ENCODE assay signal across 17 cellular contexts in the genomic region with DNA sequence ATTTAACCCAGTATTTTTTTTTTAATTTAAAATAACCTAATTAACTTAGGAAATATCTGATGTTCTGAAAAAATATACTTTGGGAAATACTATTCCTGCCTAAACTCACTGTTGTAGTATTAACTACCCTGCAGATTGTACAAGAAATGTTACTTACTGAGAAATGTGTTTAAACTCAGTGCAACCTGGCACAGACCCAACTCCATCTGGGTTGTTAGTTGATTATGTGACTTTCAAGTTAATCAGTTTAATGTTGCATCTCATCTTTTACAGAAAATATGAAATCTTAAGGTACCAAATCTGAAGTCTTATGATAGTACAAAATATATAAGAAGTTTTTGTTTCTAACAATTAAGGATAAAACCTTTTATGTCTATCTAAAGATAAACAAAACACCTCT. TPM values are rescaled to one million over a fixed set of nuclear protein-coding genes. Genes with fewer than 3 reads are reported as not detected.
A peak's percentile ranks its signal among the peaks of the same experiment; 100 is the strongest.
DNase-seq lines count a peak whose midpoint lies in the region; ATAC-seq, FAIRE-seq and TF ChIP-seq lines count a peak whose summit lies in the region.
"Had no signal": no experiment of that assay in that cellular context is flagged by ENCODE, and none has a peak within 500 bp of the region (broad histone marks: within the 10 kb centered on the region; RNA-seq: fewer than 3 reads in every experiment).

No MANE protein-coding gene starts in this region.

- H3K9me3 ChIP-seq in K562 (replicated peaks; ENCODE audit: control insufficient read depth, insufficient read depth, low read depth, low read length) (no peaks in the 10 kb centered on the region), kidney (ENCODE audit: control insufficient read depth in 1 of 2, low read length in 2 of 2) (no peaks in the 10 kb centered on the region)
- H3K9me3 ChIP-seq: A549, HAP-1 had no signal

- peak; percentile 45 for DNase-seq in Ammon's horn (ENCODE audit: low spot score)
- DNase-seq in G401 (ENCODE audit: low spot score) = peak; percentile 28
- no peak for DNase-seq in K562 (ENCODE audit: extremely low read depth in 1 of 4, low spot score in 3 of 4)
- DNase-seq in kidney = no peak
- no peak for DNase-seq in DMS53 treated with DMSO at 0.1 percent for 48 hours (lab: John Stamatoyannopoulos, UW; ENCODE audit: unreplicated experiment)
- DNase-seq in cardiac septum (ENCODE audit: low spot score) = no peak
- DNase-seq: CD8-positive, alpha-beta T cell; COR-L47; DMS53; HFFc6 had no signal

- H3K27me3 ChIP-seq in K562 (ENCODE audit: control insufficient read depth in 2 of 2, insufficient read depth in 2 of 2, low read length in 2 of 2) = no peaks in the 10 kb centered on the region

- H3K27ac ChIP-seq in K562 (ENCODE audit: extremely low read depth, low read depth, low read length) (no peak overlapping the region), kidney (ENCODE audit: low read depth in 2 of 2, low read length in 2 of 2) (no peak overlapping the region)
- H3K27ac ChIP-seq: A549 had no signal

- H4K20me1 ChIP-seq in K562 (replicated peaks; ENCODE audit: control insufficient read depth, insufficient read depth, low read length) = no peaks in the 10 kb centered on the region

- no peak for TF ChIP-seq EP300 in K562 (IDR thresholded peaks at IDR 0.05; ENCODE audit: low read length)

- TF ChIP-seq CTCF in K562 (IDR thresholded peaks at IDR 0.05 in 2 of 3, conservative IDR thresholded peaks at IDR 0.05 in 1 of 3; ENCODE audit: insufficient read depth in 2 of 3, low read depth in 1 of 3, low read length in 3 of 3) (no peak), kidney (IDR thresholded peaks at IDR 0.05; ENCODE audit: borderline replicate concordance, extremely low read depth, insufficient read depth) (no peak)

- no peaks in the 10 kb centered on the region for H3K9me1 ChIP-seq in K562 (ENCODE audit: control insufficient read depth, insufficient read depth, low read length)

- H3K9ac ChIP-seq in K562 (ENCODE audit: insufficient read depth in 1 of 2, low read depth in 2 of 2, low read length in 2 of 2) (no peak overlapping the region), kidney (ENCODE audit: low read length in 2 of 2) (no peak overlapping the region)

- H3K36me3 ChIP-seq in K562 (ENCODE audit: control insufficient read depth, insufficient read depth, low read length) = peaks cover 97% of the 10 kb centered on the region
- peaks cover 20 to 24% of the 10 kb centered on the region in 2 donors for H3K36me3 ChIP-seq in kidney (ENCODE audit: control insufficient read depth in 1 of 2, insufficient read depth in 2 of 2, low read length in 2 of 2)

- no peak; the same call in 1 of the 2 replicates for TF ChIP-seq POLR2A in K562 (conservative IDR thresholded peaks at IDR 0.05)

- no peak overlapping the region for H2AFZ ChIP-seq in K562 (ENCODE audit: low read depth, low read length)

- FAIRE-seq in K562 (lab: Jason Lieb, UNC) (no peak), kidney (lab: Jason Lieb, UNC) (peak; percentile 25)
- FAIRE-seq: A549, D721Med, GM12891, H1, HTR-8/SVneo had no signal

- peaks cover 94% of the 10 kb centered on the region for H3K79me2 ChIP-seq in K562 (ENCODE audit: control insufficient read depth, insufficient read depth, low read length)

- no peak overlapping the region for H3K4me2 ChIP-seq in K562 (ENCODE audit: insufficient read depth, low read length)
- H3K4me2 ChIP-seq: A549 had no signal

- POLR2A ChIA-PET in K562 (lab: Yijun Ruan, JAX) = interaction anchor here (0.5 to 1.7 kb wide), 8 partner anchors 8 to 286 kb away, joined by 3 to 7 read pairs (median 4); no protein-coding TSS in a partner anchor

- intact Hi-C loops in K562 (cut with micrococcal nuclease) (no loop called here), kidney (cut with DNase I) (no loop called here), cardiac septum (cut with DNase I) (no loop called here)

- ATAC-seq in K562 (no peak), GM18858 (IDR thresholded peaks at IDR 0.05; ENCODE audit: unreplicated experiment) (no peak)
- ATAC-seq: A549; CD8-positive, alpha-beta T cell had no signal

- CTCF ChIA-PET in K562 (lab: Yijun Ruan, JAX; ENCODE audit: low intra/inter-chr PET ratio) = no interaction called here

- in situ Hi-C loops in G401 (cut with HindIII; ENCODE audit: low sequenced_read_pairs) = no loop called here
- in situ Hi-C loops in K562 (cut with MboI) = no loop called here

- TF ChIP-seq RAD21 in K562 (CRISPR knock-in tag; conservative IDR thresholded peaks at IDR 0.05 in 1 of 2, IDR thresholded peaks at IDR 0.05 in 1 of 2) = no peak

- peaks cover 0 to 3% of the 10 kb centered on the region in 2 experiments; a peak in 2 of 5 replicates for H3K4me1 ChIP-seq in K562 (replicated peaks in 1 of 2; ENCODE audit: control insufficient read depth in 2 of 2, insufficient read depth in 2 of 2, low read length in 2 of 2)
- no peaks in the 10 kb centered on the region for H3K4me1 ChIP-seq in kidney (ENCODE audit: control insufficient read depth in 1 of 2, insufficient read depth in 1 of 2, low read depth in 1 of 2, low read length in 2 of 2)
- H3K4me1 ChIP-seq: HAP-1 had no signal

- H3K4me3 ChIP-seq in K562 (no peak overlapping the region), kidney (ENCODE audit: low read length in 2 of 2) (no peak overlapping the region)
- H3K4me3 ChIP-seq: A549, HAP-1 had no signal

- BruUV-seq in K562 (replicated peaks; lab: Mats Ljungman, UMichigan) = no TSS peak

TF ChIP-seq in K562, 482 proteins besides CTCF, POLR2A, EP300 and RAD21 (continues in another document):
- TF ChIP-seq NFIC (IDR thresholded peaks at IDR 0.05) (peak; percentile 62), L3MBTL2 (IDR thresholded peaks at IDR 0.05) (no peak), ZNF197 (CRISPR knock-in tag; IDR thresholded peaks at IDR 0.05; ENCODE audit: low read depth) (no peak), ZNF133 (CRISPR knock-in tag; IDR thresholded peaks at IDR 0.05) (no peak)
- TF ChIP-seq, protein P1, sequence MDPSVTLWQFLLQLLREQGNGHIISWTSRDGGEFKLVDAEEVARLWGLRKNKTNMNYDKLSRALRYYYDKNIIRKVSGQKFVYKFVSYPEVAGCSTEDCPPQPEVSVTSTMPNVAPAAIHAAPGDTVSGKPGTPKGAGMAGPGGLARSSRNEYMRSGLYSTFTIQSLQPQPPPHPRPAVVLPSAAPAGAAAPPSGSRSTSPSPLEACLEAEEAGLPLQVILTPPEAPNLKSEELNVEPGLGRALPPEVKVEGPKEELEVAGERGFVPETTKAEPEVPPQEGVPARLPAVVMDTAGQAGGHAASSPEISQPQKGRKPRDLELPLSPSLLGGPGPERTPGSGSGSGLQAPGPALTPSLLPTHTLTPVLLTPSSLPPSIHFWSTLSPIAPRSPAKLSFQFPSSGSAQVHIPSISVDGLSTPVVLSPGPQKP (CRISPR knock-in tag; IDR thresholded peaks at IDR 0.05) = no peak

RNA-seq across cellular contexts. Expression of a gene that starts 27.3 kb away (rescaled TPM):
- 141 and 231 TPM in 2 replicates for total RNA-seq in G401 (2014; rRNA removed; shearing (Covaris generic))
- 131 and 315 TPM in 2 replicates for total RNA-seq in K562 (2011; cell fraction: chromatin; rRNA removed; ENCODE audit: low replicate concordance)
- total RNA-seq in K562 (2011; cell fraction: nucleolus; rRNA removed) = 118 and 122 TPM in 2 replicates
- total RNA-seq in K562 (2011; cell fraction: nucleoplasm; rRNA removed) = 147 and 249 TPM in 2 replicates
- 516 and 526 TPM in 2 replicates for total RNA-seq in K562 (2014; rRNA removed)
- 624 and 729 TPM in 2 replicates for total RNA-seq in K562 (2014; rRNA removed; fragmentation: Illumina TruSeq; extraction: Trizol)
- total RNA-seq in K562 (2015; rRNA removed; fragmentation: Illumina TruSeq; extraction: Trizol) = 726 and 732 TPM in 2 replicates
- total RNA-seq in K562 (2021) = 504 and 509 TPM in 2 replicates
- 544 and 809 TPM in 2 replicates for polyA plus RNA-seq in K562 (2011; rRNA removed)
- polyA plus RNA-seq in K562 (2011; cell fraction: cytosol; rRNA removed) = 202 and 314 TPM in 2 replicates
- 169 and 199 TPM in 2 replicates for polyA plus RNA-seq in K562 (2011; cell fraction: nucleus; rRNA removed)
- polyA plus RNA-seq in K562 (2012) = 376 and 498 TPM in 2 replicates
- polyA plus RNA-seq in K562 (2014; fragmentation: Illumina TruSeq; extraction: Trizol) = 790 and 902 TPM in 2 replicates
- polyA plus RNA-seq in K562 (2014; fragmentation: Nextera tagmentation; extraction: Ambion mirVana) = 100 to 1,000 TPM; 219 to 224 TPM
- 455 and 489 TPM in 2 replicates for polyA plus RNA-seq in K562 (2014; rRNA removed)
- polyA minus RNA-seq in K562 (2011; rRNA and poly(A)+ RNA removed) = 866 and 913 TPM in 2 replicates
- polyA minus RNA-seq in K562 (2011; cell fraction: cytosol; rRNA and poly(A)+ RNA removed) = 292 and 382 TPM in 2 replicates
- polyA minus RNA-seq in K562 (2011; cell fraction: nucleus; rRNA and poly(A)+ RNA removed) = 176 and 203 TPM in 2 replicates
- 171 TPM for total RNA-seq in kidney
- 185 TPM for polyA plus RNA-seq in kidney (ENCODE audit: insufficient read depth, low read depth, low replicate concordance)
- 232 TPM for total RNA-seq in cardiac septum

RNA-seq across cellular contexts. Expression of a gene that starts 55.3 kb away (rescaled TPM):
- 0.06 TPM in 1 of 2 replicates, not detected in the other for total RNA-seq in G401 (2014; rRNA removed; shearing (Covaris generic))
- total RNA-seq in K562 (2011; cell fraction: chromatin; rRNA removed; ENCODE audit: low replicate concordance) = 2.8 and 4.0 TPM in 2 replicates
- total RNA-seq in K562 (2011; cell fraction: nucleolus; rRNA removed) = 1.7 and 2.8 TPM in 2 replicates
- 2.3 and 2.6 TPM in 2 replicates for total RNA-seq in K562 (2011; cell fraction: nucleoplasm; rRNA removed)
- total RNA-seq in K562 (2014; rRNA removed) (1.3 TPM in 2 replicates), K562 (2014; rRNA removed; fragmentation: Illumina TruSeq; extraction: Trizol) (1.6 and 1.7 TPM in 2 replicates), K562 (2015; rRNA removed; fragmentation: Illumina TruSeq; extraction: Trizol) (2.3 and 2.5 TPM in 2 replicates), K562 (2021) (2.0 and 3.8 TPM in 2 replicates), kidney (0.16 TPM), cardiac septum (not detected)
- polyA plus RNA-seq in K562 (2011; rRNA removed) (0.79 and 2.3 TPM in 2 replicates), K562 (2014; fragmentation: Illumina TruSeq; extraction: Trizol) (4.8 and 4.9 TPM in 2 replicates), K562 (2014; fragmentation: Nextera tagmentation; extraction: Ambion mirVana) (1 to 10 TPM; 1.2 to 2.3 TPM), K562 (2014; rRNA removed) (1.4 and 2.5 TPM in 2 replicates), kidney (ENCODE audit: insufficient read depth, low read depth, low replicate concordance) (not detected)
- 0.55 and 2.2 TPM in 2 replicates for polyA plus RNA-seq in K562 (2011; cell fraction: cytosol; rRNA removed)
- polyA plus RNA-seq in K562 (2011; cell fraction: nucleus; rRNA removed) = 0.83 and 4.6 TPM in 2 replicates
- 1.5 and 3.3 TPM in 2 replicates for polyA plus RNA-seq in K562 (2012)
- polyA minus RNA-seq in K562 (2011; rRNA and poly(A)+ RNA removed) = 2.8 and 5.4 TPM in 2 replicates
- 0.73 and 3.0 TPM in 2 replicates for polyA minus RNA-seq in K562 (2011; cell fraction: cytosol; rRNA and poly(A)+ RNA removed)
- 1.8 and 4.7 TPM in 2 replicates for polyA minus RNA-seq in K562 (2011; cell fraction: nucleus; rRNA and poly(A)+ RNA removed)
- total RNA-seq: CD8-positive, alpha-beta T cell had no signal
- polyA plus RNA-seq: H1 had no signal

Comparison
In these comparisons a context has a peak if more than half of its experiments do, and no peak if none do; other contexts are left out.
1. DNase-seq: peak in Ammon's horn (single experiment) and G401 (single experiment); none in K562 (0 of 4), kidney (single experiment), DMS53 treated with DMSO at 0.1 percent for 48 hours (single experiment) and cardiac septum (single experiment).